1 cellular context compared by ENCODE assay signal in the genomic region with DNA sequence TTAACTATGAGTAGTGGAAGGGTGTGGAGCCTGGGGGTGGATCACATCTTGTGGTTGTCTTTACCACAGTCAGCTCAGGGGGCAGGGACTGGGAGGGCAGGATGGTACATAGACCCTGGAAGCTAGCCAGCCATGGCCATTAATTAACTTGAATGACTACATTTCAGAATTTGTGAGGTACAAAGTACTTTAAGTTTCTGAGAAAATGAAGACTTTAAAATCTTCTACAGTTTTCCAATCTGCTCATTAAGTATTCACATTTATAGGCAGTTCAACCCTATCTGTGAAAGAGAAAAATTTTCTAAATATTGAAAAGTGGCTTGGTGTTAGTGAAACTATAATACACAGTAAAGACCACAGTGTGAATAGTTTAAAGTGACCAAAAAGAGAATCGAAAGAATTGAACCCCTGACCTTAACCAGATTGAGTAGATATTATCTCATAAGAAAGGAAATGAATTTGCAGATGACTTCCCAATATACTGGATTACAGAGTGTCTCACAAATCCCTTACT.
A peak's percentile ranks its signal among the peaks of the same experiment; 100 is the strongest.
TF ChIP-seq lines count a peak whose summit lies in the region.

No MANE protein-coding gene starts in this region.

TF ChIP-seq in GM12878, 131 proteins besides CTCF, POLR2A, EP300 and RAD21 (continued from another document and continues in another):
- TF ChIP-seq PBX3 (IDR thresholded peaks at IDR 0.05; ENCODE audit: insufficient replicate concordance, low read depth, low read length) = no peak
- TF ChIP-seq, protein P1, sequence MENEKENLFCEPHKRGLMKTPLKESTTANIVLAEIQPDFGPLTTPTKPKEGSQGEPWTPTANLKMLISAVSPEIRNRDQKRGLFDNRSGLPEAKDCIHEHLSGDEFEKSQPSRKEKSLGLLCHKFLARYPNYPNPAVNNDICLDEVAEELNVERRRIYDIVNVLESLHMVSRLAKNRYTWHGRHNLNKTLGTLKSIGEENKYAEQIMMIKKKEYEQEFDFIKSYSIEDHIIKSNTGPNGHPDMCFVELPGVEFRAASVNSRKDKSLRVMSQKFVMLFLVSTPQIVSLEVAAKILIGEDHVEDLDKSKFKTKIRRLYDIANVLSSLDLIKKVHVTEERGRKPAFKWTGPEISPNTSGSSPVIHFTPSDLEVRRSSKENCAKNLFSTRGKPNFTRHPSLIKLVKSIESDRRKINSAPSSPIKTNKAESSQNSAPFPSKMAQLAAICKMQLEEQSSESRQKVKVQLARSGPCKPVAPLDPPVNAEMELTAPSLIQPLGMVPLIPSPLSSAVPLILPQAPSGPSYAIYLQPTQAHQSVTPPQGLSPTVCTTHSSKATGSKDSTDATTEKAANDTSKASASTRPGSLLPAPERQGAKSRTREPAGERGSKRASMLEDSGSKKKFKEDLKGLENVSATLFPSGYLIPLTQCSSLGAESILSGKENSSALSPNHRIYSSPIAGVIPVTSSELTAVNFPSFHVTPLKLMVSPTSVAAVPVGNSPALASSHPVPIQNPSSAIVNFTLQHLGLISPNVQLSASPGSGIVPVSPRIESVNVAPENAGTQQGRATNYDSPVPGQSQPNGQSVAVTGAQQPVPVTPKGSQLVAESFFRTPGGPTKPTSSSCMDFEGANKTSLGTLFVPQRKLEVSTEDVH (IDR thresholded peaks at IDR 0.05; ENCODE audit: low read depth, partially characterized antibody) = no peak
- TF ChIP-seq SPI1 (IDR thresholded peaks at IDR 0.05; ENCODE audit: borderline replicate concordance, insufficient read depth, low read depth, low read length) = no peak
- no peak for TF ChIP-seq BMI1 (IDR thresholded peaks at IDR 0.05; ENCODE audit: borderline replicate concordance)
- TF ChIP-seq ZNF622 (IDR thresholded peaks at IDR 0.05) = no peak
- 0 out of 2 replicates have a peak, but pooled peaks have one; percentile 25 for TF ChIP-seq MEF2A (IDR thresholded peaks at IDR 0.05; ENCODE audit: insufficient read depth, low read depth, low read length)
- TF ChIP-seq SMAD5 (IDR thresholded peaks at IDR 0.05; ENCODE audit: low read depth) = no peak
- TF ChIP-seq SREBF1 (IDR thresholded peaks at IDR 0.05; ENCODE audit: low read length) = no peak
- no peak for TF ChIP-seq ZNF274 (IDR thresholded peaks at IDR 0.05; ENCODE audit: insufficient read depth, insufficient read length)
- no peak for TF ChIP-seq HDAC6 (IDR thresholded peaks at IDR 0.05; ENCODE audit: unreplicated experiment)
- TF ChIP-seq SREBF2 (IDR thresholded peaks at IDR 0.05; ENCODE audit: low read length) = no peak
- peak; percentile 25; the same call in 1 of the 2 replicates for TF ChIP-seq CHD2 (IDR thresholded peaks at IDR 0.05; ENCODE audit: borderline replicate concordance, low read depth, low read length)
- TF ChIP-seq, protein P2, sequence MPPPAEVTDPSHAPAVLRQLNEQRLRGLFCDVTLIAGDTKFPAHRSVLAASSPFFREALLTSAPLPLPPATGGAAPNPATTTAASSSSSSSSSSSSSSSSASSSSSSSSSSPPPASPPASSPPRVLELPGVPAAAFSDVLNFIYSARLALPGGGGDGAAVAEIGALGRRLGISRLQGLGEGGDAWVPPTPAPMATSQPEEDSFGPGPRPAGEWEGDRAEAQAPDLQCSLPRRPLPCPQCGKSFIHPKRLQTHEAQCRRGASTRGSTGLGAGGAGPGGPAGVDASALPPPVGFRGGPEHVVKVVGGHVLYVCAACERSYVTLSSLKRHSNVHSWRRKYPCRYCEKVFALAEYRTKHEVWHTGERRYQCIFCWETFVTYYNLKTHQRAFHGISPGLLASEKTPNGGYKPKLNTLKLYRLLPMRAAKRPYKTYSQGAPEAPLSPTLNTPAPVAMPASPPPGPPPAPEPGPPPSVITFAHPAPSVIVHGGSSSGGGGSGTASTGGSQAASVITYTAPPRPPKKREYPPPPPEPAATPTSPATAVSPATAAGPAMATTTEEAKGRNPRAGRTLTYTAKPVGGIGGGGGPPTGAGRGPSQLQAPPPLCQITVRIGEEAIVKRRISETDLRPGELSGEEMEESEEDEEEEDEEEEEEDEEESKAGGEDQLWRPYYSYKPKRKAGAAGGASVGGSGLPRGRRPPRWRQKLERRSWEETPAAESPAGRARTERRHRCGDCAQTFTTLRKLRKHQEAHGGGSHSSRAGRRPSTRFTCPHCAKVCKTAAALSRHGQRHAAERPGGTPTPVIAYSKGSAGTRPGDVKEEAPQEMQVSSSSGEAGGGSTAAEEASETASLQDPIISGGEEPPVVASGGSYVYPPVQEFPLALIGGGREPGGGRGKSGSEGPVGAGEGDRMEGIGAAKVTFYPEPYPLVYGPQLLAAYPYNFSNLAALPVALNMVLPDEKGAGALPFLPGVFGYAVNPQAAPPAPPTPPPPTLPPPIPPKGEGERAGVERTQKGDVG (CRISPR knock-in tag; IDR thresholded peaks at IDR 0.05) = no peak
- TF ChIP-seq YY1 (IDR thresholded peaks at IDR 0.05; ENCODE audit: low read depth, low read length) = no peak
- TF ChIP-seq PML (IDR thresholded peaks at IDR 0.05; ENCODE audit: low read length) = no peak
- no peak for TF ChIP-seq NR2C2 (IDR thresholded peaks at IDR 0.05; ENCODE audit: borderline replicate concordance, control insufficient read depth, insufficient read length, low read depth)
- TF ChIP-seq, protein P3, sequence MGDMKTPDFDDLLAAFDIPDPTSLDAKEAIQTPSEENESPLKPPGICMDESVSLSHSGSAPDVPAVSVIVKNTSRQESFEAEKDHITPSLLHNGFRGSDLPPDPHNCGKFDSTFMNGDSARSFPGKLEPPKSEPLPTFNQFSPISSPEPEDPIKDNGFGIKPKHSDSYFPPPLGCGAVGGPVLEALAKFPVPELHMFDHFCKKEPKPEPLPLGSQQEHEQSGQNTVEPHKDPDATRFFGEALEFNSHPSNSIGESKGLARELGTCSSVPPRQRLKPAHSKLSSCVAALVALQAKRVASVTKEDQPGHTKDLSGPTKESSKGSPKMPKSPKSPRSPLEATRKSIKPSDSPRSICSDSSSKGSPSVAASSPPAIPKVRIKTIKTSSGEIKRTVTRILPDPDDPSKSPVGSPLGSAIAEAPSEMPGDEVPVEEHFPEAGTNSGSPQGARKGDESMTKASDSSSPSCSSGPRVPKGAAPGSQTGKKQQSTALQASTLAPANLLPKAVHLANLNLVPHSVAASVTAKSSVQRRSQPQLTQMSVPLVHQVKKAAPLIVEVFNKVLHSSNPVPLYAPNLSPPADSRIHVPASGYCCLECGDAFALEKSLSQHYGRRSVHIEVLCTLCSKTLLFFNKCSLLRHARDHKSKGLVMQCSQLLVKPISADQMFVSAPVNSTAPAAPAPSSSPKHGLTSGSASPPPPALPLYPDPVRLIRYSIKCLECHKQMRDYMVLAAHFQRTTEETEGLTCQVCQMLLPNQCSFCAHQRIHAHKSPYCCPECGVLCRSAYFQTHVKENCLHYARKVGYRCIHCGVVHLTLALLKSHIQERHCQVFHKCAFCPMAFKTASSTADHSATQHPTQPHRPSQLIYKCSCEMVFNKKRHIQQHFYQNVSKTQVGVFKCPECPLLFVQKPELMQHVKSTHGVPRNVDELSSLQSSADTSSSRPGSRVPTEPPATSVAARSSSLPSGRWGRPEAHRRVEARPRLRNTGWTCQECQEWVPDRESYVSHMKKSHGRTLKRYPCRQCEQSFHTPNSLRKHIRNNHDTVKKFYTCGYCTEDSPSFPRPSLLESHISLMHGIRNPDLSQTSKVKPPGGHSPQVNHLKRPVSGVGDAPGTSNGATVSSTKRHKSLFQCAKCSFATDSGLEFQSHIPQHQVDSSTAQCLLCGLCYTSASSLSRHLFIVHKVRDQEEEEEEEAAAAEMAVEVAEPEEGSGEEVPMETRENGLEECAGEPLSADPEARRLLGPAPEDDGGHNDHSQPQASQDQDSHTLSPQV (IDR thresholded peaks at IDR 0.05) = no peak
- TF ChIP-seq IRF4 (IDR thresholded peaks at IDR 0.05; ENCODE audit: low read depth, low read length) = no peak
- TF ChIP-seq POLR2AphosphoS2 (IDR thresholded peaks at IDR 0.05; ENCODE audit: low read depth, low read length) = no peak
- TF ChIP-seq RFX5 (IDR thresholded peaks at IDR 0.05; ENCODE audit: low read depth, low read length) = no peak
- TF ChIP-seq ZBTB40 (IDR thresholded peaks at IDR 0.05; ENCODE audit: borderline replicate concordance) = no peak
- TF ChIP-seq GABPA (IDR thresholded peaks at IDR 0.05; ENCODE audit: low read depth) = no peak
- no peak for TF ChIP-seq NFXL1 (IDR thresholded peaks at IDR 0.05; ENCODE audit: borderline replicate concordance)
- TF ChIP-seq FOXM1 (IDR thresholded peaks at IDR 0.05; ENCODE audit: low read depth, low read length) = peak; percentile 51; the same call in 1 of the 2 replicates
- TF ChIP-seq MTA2 (IDR thresholded peaks at IDR 0.05; ENCODE audit: low read depth) = peak; percentile 86
- no peak for TF ChIP-seq SMC3 (IDR thresholded peaks at IDR 0.05; ENCODE audit: borderline replicate concordance, low read length)
- TF ChIP-seq KLF5 (IDR thresholded peaks at IDR 0.05; ENCODE audit: partially characterized antibody) = no peak
- TF ChIP-seq, protein P4, sequence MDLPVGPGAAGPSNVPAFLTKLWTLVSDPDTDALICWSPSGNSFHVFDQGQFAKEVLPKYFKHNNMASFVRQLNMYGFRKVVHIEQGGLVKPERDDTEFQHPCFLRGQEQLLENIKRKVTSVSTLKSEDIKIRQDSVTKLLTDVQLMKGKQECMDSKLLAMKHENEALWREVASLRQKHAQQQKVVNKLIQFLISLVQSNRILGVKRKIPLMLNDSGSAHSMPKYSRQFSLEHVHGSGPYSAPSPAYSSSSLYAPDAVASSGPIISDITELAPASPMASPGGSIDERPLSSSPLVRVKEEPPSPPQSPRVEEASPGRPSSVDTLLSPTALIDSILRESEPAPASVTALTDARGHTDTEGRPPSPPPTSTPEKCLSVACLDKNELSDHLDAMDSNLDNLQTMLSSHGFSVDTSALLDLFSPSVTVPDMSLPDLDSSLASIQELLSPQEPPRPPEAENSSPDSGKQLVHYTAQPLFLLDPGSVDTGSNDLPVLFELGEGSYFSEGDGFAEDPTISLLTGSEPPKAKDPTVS (IDR thresholded peaks at IDR 0.05; ENCODE audit: low read depth, low read length) = no peak
- TF ChIP-seq SUZ12 (IDR thresholded peaks at IDR 0.05; ENCODE audit: unreplicated experiment) = no peak
- no peak for TF ChIP-seq IRF3 (IDR thresholded peaks at IDR 0.05)
- no peak for TF ChIP-seq CEBPB (IDR thresholded peaks at IDR 0.05; ENCODE audit: borderline replicate concordance in 1 of 2, low read depth in 2 of 2, low read length in 2 of 2)
- TF ChIP-seq SRF (IDR thresholded peaks at IDR 0.05; ENCODE audit: low read depth in 2 of 2, low read length in 2 of 2) = no peak
- no peak for TF ChIP-seq ZNF207 (IDR thresholded peaks at IDR 0.05; ENCODE audit: borderline replicate concordance)
- no peak for TF ChIP-seq SUPT20H (IDR thresholded peaks at IDR 0.05; ENCODE audit: borderline replicate concordance, control insufficient read depth, low read depth, low read length)
- no peak for TF ChIP-seq EZH2 (IDR thresholded peaks at IDR 0.05; ENCODE audit: borderline replicate concordance, control insufficient read depth, low read depth, low read length)
- no peak for TF ChIP-seq JUND (IDR thresholded peaks at IDR 0.05; ENCODE audit: low read depth, low read length)
- peak; percentile 23; the same call in 1 of the 2 replicates for TF ChIP-seq PKNOX1 (IDR thresholded peaks at IDR 0.05)
- no peak; the same call in 1 of the 2 replicates for TF ChIP-seq PAX5 (IDR thresholded peaks at IDR 0.05; ENCODE audit: borderline replicate concordance, low read depth, low read length)
- no peak for TF ChIP-seq STAT1 (conservative IDR thresholded peaks at IDR 0.05)
